Comparison of ENCODE assay signal across 23 cellular contexts in the genomic region with DNA sequence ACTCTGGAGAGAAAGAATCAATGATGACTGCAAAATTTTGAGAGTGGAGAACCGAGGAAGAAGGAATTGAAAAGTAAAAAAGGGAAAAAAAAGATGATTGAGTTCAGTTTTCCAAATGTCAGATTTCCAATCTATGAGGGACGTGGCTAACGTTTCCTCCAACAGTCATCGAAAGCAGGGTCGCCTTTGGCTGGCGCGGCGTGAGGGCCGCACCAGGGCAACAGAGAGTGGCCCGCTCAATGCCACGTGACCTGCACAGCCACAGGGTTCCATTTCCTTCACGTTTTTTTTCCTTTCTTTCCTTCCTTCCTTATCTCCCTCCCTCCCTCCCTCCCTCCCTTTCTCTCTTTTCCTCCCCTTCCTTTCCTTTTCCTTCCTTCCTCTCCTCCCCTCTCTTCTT.
DNase-seq lines count a peak whose midpoint lies in the region; ATAC-seq, FAIRE-seq and TF ChIP-seq lines count a peak whose summit lies in the region.
"Had no signal": no experiment of that assay in that cellular context is flagged by ENCODE, and none has a peak within 500 bp of the region (broad histone marks: within the 10 kb centered on the region; RNA-seq: fewer than 3 reads in every experiment).

No MANE protein-coding gene starts in this region.

- intact Hi-C loops in HepG2 (cut with micrococcal nuclease; ENCODE audit: unreplicated experiment) = no loop called here
- intact Hi-C loops in right lobe of liver (cut with DNase I) = no loop called here
- intact Hi-C loops in esophagus muscularis mucosa (cut with DNase I) = no loop called here

- TF ChIP-seq POLR2A in HepG2 (IDR thresholded peaks at IDR 0.05; ENCODE audit: insufficient read depth in 1 of 2, low read depth in 2 of 2, low read length in 2 of 2) (no peak), right lobe of liver (IDR thresholded peaks at IDR 0.05) (no peak), esophagus muscularis mucosa (IDR thresholded peaks at IDR 0.05; ENCODE audit: low read depth) (no peak)

- H3K14ac ChIP-seq in mesenchymal stem cell (ENCODE audit: low read length in 2 of 2) = no peak overlapping the region

- no peaks in the 10 kb centered on the region for H3K36me3 ChIP-seq in HepG2 (replicated peaks in 1 of 2; ENCODE audit: control insufficient read depth in 1 of 2, insufficient read depth in 2 of 2, low read length in 2 of 2)
- no peaks in the 10 kb centered on the region for H3K36me3 ChIP-seq in right lobe of liver
- H3K36me3 ChIP-seq in esophagus muscularis mucosa = no peaks in the 10 kb centered on the region
- no peaks in the 10 kb centered on the region for H3K36me3 ChIP-seq in mesenchymal stem cell (ENCODE audit: control insufficient read depth in 1 of 2, insufficient read depth in 2 of 2, low read depth in 1 of 2, low read length in 2 of 2)
- H3K36me3 ChIP-seq: BLaER1 had no signal

- H2AK5ac ChIP-seq in mesenchymal stem cell (ENCODE audit: low read length, severe bottlenecking) = no peak overlapping the region

- POLR2A ChIA-PET in HepG2 (lab: Yijun Ruan, JAX) = no interaction called here

- no peak for TF ChIP-seq RAD21 in HepG2 (CRISPR knock-in tag; IDR thresholded peaks at IDR 0.05)

- peak; percentile 25 for DNase-seq in activated effector memory CD4-positive, alpha-beta T cell treated with anti-CD3 and anti-CD28 coated beads, Interleukin-2, amount 50 U/mL, for 16 hours
- no peak for DNase-seq in activated effector memory CD4-positive, alpha-beta T cell treated with Interleukin-2 at 50 U/mL for 16 hours
- DNase-seq in HepG2 (ENCODE audit: low spot score) (no peak), right lobe of liver (no peak), esophagus muscularis mucosa (ENCODE audit: extremely low spot score) (peak; percentile 45), mesenchymal stem cell (no peak), dermis blood vessel endothelial cell (no peak), NCI-H128 (lab: John Stamatoyannopoulos, UW; ENCODE audit: unreplicated experiment) (no peak)
- DNase-seq: Caco-2; CD4-positive, CD25-positive, alpha-beta regulatory T cell; DMS153; DND-41; GM23248; H7; HCEC 1CT had no signal

- FAIRE-seq in HepG2 (lab: Jason Lieb, UNC) = no peak
- FAIRE-seq: A204.1, G401.6, GM12892, H1 had no signal

- H2AFZ ChIP-seq in HepG2 (ENCODE audit: low read length) = no peak overlapping the region
- H2AFZ ChIP-seq in mesenchymal stem cell (ENCODE audit: low read depth, low read length) = no peak overlapping the region
- H2AFZ ChIP-seq: GM23248 had no signal

- no TSS peak for BruUV-seq in HepG2 (replicated peaks; lab: Mats Ljungman, UMichigan)

- H2BK120ac ChIP-seq in mesenchymal stem cell (ENCODE audit: low read depth, low read length) = no peak overlapping the region

- H3K79me2 ChIP-seq in HepG2 (ENCODE audit: insufficient read depth, low read length) = no peaks in the 10 kb centered on the region

- in situ Hi-C loops in HepG2 (cut with HindIII; ENCODE audit: extremely low pct_ligation_motif_present, low pct_unique_long_range_greater_than_20kb) = no loop called here

- H2BK15ac ChIP-seq in mesenchymal stem cell (ENCODE audit: low read depth, poor library complexity, severe bottlenecking) = no peak overlapping the region

- no peak overlapping the region for H4K91ac ChIP-seq in mesenchymal stem cell (ENCODE audit: low read length)

- TF ChIP-seq EP300 in HepG2 (IDR thresholded peaks at IDR 0.05; ENCODE audit: low read depth in 2 of 2, low read length in 2 of 2) (no peak), HepG2 (CRISPR knock-in tag; IDR thresholded peaks at IDR 0.05; ENCODE audit: borderline replicate concordance) (no peak), esophagus muscularis mucosa (IDR thresholded peaks at IDR 0.05) (no peak)

- no peak overlapping the region for H2BK5ac ChIP-seq in mesenchymal stem cell (ENCODE audit: low read depth, low read length, poor library complexity, severe bottlenecking)

- no peak for ATAC-seq in HepG2
- ATAC-seq in right lobe of liver = no peak
- ATAC-seq: CD8-positive, alpha-beta T cell had no signal

- H3K4me3 ChIP-seq in HepG2 (replicated peaks in 1 of 3; ENCODE audit: insufficient read depth in 1 of 3, low read depth in 2 of 3, low read length in 3 of 3) (no peak overlapping the region), right lobe of liver (no peak overlapping the region), esophagus muscularis mucosa (no peak overlapping the region), mesenchymal stem cell (ENCODE audit: insufficient read depth in 1 of 2, low read depth in 1 of 2, low read length in 2 of 2) (no peak overlapping the region)
- H3K4me3 ChIP-seq: BLaER1, GM23248 had no signal

- H3K27me3 ChIP-seq in HepG2 (ENCODE audit: control insufficient read depth in 1 of 2, insufficient read depth in 2 of 2, low read length in 2 of 2) (peaks cover 5 to 88% of the 10 kb centered on the region in 2 experiments), right lobe of liver (no peaks in the 10 kb centered on the region), esophagus muscularis mucosa (peaks cover 0 to 17% (median 0%) of the 10 kb centered on the region in 4 donors), mesenchymal stem cell (ENCODE audit: control insufficient read depth in 1 of 2, insufficient read depth in 1 of 2, low read length in 2 of 2) (peaks cover 28 to 32% of the 10 kb centered on the region in 2 experiments)
- H3K27me3 ChIP-seq: BLaER1 had no signal

- H3K4ac ChIP-seq in mesenchymal stem cell (ENCODE audit: low read depth in 1 of 2, low read length in 2 of 2) = no peak overlapping the region

- H2BK12ac ChIP-seq in mesenchymal stem cell (ENCODE audit: low read length in 2 of 2) = no peak overlapping the region

- peaks cover 4% of the 10 kb centered on the region; the same call in 1 of the 2 replicates for H4K20me1 ChIP-seq in HepG2 (ENCODE audit: insufficient read depth, low read length)
- H4K20me1 ChIP-seq: BLaER1 had no signal

- H4K8ac ChIP-seq in mesenchymal stem cell (ENCODE audit: low read length) = no peak overlapping the region

- WGBS in HepG2 (ENCODE audit: low lambda C conversion rate) = 47% methylated on average over 12 of the region's 12 CpGs
- 75% methylated on average over 11 of the region's 12 CpGs for whole genome bisulfite sequencing in right lobe of liver (ENCODE audit: insufficient coverage, low coverage, low lambda C conversion rate, missing lambda C conversion rate)
- WGBS in esophagus muscularis mucosa = 89% methylated on average over 12 of the region's 12 CpGs
- WGBS in mesenchymal stem cell = 85% methylated on average over 12 of the region's 12 CpGs

- TF ChIP-seq CTCF in HepG2 (CRISPR knock-in tag; IDR thresholded peaks at IDR 0.05) (no peak), right lobe of liver (IDR thresholded peaks at IDR 0.05) (no peak), esophagus muscularis mucosa (IDR thresholded peaks at IDR 0.05) (no peak)

- no peaks in the 10 kb centered on the region for H3K9me3 ChIP-seq in HepG2 (ENCODE audit: low read length)
- no peaks in the 10 kb centered on the region for H3K9me3 ChIP-seq in right lobe of liver
- no peaks in the 10 kb centered on the region for H3K9me3 ChIP-seq in esophagus muscularis mucosa
- no peaks in the 10 kb centered on the region for H3K9me3 ChIP-seq in mesenchymal stem cell (ENCODE audit: control insufficient read depth, low read length)
- H3K9me3 ChIP-seq: BLaER1, Caco-2 had no signal

- H3K27ac ChIP-seq in HepG2 (ENCODE audit: extremely low read length, insufficient read depth, low read length) = no peak overlapping the region
- no peak overlapping the region for H3K27ac ChIP-seq in right lobe of liver
- H3K27ac ChIP-seq in esophagus muscularis mucosa (replicated peaks in 1 of 4) = no peak overlapping the region
- H3K27ac ChIP-seq in mesenchymal stem cell (ENCODE audit: low read length, poor library complexity, severe bottlenecking) = no peak overlapping the region
- H3K27ac ChIP-seq: 22Rv1, BLaER1, C4-2B, GM23248 had no signal

- H3K9ac ChIP-seq in HepG2 (ENCODE audit: insufficient read depth, low read depth, low read length) = no peak overlapping the region
- H3K9ac ChIP-seq in mesenchymal stem cell (ENCODE audit: low read length) = no peak overlapping the region
- H3K9ac ChIP-seq: BLaER1, GM23248 had no signal

- no peaks in the 10 kb centered on the region for H3K79me1 ChIP-seq in mesenchymal stem cell (replicated peaks; ENCODE audit: low read length, poor library complexity, severe bottlenecking)

- no peak overlapping the region for H3K4me2 ChIP-seq in HepG2 (ENCODE audit: low read depth, low read length)
- no peak overlapping the region for H3K4me2 ChIP-seq in mesenchymal stem cell (ENCODE audit: low read length, poor library complexity, severe bottlenecking)
- H3K4me2 ChIP-seq: BLaER1 had no signal

- H3K4me1 ChIP-seq in HepG2 (ENCODE audit: insufficient read depth, low read length) (no peaks in the 10 kb centered on the region), right lobe of liver (no peaks in the 10 kb centered on the region), esophagus muscularis mucosa (no peaks in the 10 kb centered on the region), mesenchymal stem cell (ENCODE audit: control insufficient read depth, insufficient read depth, low read depth, low read length) (no peaks in the 10 kb centered on the region)
- H3K4me1 ChIP-seq: Caco-2 had no signal

- no peak overlapping the region for H3K23ac ChIP-seq in mesenchymal stem cell (ENCODE audit: low read length in 2 of 2)

- CTCF ChIA-PET in HepG2 (lab: Yijun Ruan, JAX; ENCODE audit: low intra/inter-chr PET ratio, low total read pairs) = no interaction called here

- H3K18ac ChIP-seq in mesenchymal stem cell (ENCODE audit: low read depth in 1 of 2, low read length in 2 of 2) = no peak overlapping the region

TF ChIP-seq in HepG2, 621 proteins besides CTCF, POLR2A, EP300 and RAD21:
- no peak for TF ChIP-seq ATF1 (CRISPR knock-in tag; IDR thresholded peaks at IDR 0.05)
- TF ChIP-seq HNRNPK (IDR thresholded peaks at IDR 0.05; ENCODE audit: low read depth, low read length, poor library complexity, severe bottlenecking) = peak; percentile 40

Comparison
In these comparisons a context has a peak if more than half of its experiments do, and no peak if none do; other contexts are left out.
1. DNase-seq: peak in activated effector memory CD4-positive, alpha-beta T cell treated with anti-CD3 and anti-CD28 coated beads, Interleukin-2, amount 50 U/mL, for 16 hours (single experiment) and esophagus muscularis mucosa (single experiment); none in activated effector memory CD4-positive, alpha-beta T cell treated with Interleukin-2 at 50 U/mL for 16 hours (single experiment), HepG2 (single experiment), right lobe of liver (0 of 3), mesenchymal stem cell (single experiment), dermis blood vessel endothelial cell (single experiment) and NCI-H128 (single experiment).